ENCODE assay signal across 10 cellular contexts in the genomic region with DNA sequence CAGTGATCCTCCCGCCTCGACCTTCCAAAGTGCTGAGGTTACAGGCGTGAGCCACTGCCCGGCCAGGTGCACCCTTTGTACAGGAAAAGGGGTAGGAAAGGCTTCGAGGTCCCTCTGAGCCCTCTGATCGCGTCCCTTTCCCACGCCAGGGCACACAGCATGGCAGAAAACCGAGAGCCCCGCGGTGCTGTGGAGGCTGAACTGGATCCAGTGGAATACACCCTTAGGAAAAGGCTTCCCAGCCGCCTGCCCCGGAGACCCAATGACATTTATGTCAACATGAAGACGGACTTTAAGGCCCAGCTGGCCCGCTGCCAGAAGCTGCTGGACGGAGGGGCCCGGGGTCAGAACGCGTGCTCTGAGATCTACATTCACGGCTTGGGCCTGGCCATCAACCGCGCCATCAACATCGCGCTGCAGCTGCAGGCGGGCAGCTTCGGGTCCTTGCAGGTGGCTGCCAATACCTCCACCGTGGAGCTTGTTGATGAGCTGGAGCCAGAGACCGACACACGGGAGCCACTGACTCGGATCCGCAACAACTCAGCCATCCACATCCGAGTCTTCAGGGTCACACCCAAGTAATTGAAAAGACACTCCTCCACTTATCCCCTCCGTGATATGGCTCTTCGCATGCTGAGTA. TPM values are rescaled to one million over a fixed set of nuclear protein-coding genes. Genes with fewer than 3 reads are reported as not detected.
DNase-seq lines count a peak whose midpoint lies in the region; ATAC-seq and TF ChIP-seq lines count a peak whose summit lies in the region.
"Had no signal": no experiment of that assay in that cellular context is flagged by ENCODE, and none has a peak within 500 bp of the region (broad histone marks: within the 10 kb centered on the region; RNA-seq: fewer than 3 reads in every experiment).

No MANE protein-coding gene starts in this region.

- H3K4me1 Mint-ChIP-seq in GM23338, result peaks cover 9% of the 10 kb centered on the region
- peaks cover 14 to 19% (median 19%) of the 10 kb centered on the region in 3 donors for H3K4me1 Mint-ChIP-seq in T-cell

- no peaks in the 10 kb centered on the region for H3K9me3 Mint-ChIP-seq in GM23338
- no peaks in the 10 kb centered on the region for H3K9me3 Mint-ChIP-seq in T-cell

- H4K20me1 ChIP-seq in GM23338 (replicated peaks; ENCODE audit: insufficient read depth), result peaks cover 12% of the 10 kb centered on the region

- H2AFZ ChIP-seq in GM23338, result no peak overlapping the region

- peaks cover 8% of the 10 kb centered on the region for H3K36me3 ChIP-seq in GM23338 (ENCODE audit: insufficient read depth)
- H3K36me3 ChIP-seq in gastroesophageal sphincter, result peaks cover 0 to 23% of the 10 kb centered on the region in 2 donors
- H3K36me3 ChIP-seq in gastrocnemius medialis, result peaks cover 0 to 4% of the 10 kb centered on the region in 2 donors

- H3K9me3 ChIP-seq in gastroesophageal sphincter, result no peaks in the 10 kb centered on the region
- H3K9me3 ChIP-seq in gastrocnemius medialis, result no peaks in the 10 kb centered on the region

- peak overlapping the region; percentile 98 for H3K27ac Mint-ChIP-seq in GM23338
- peak overlapping the region; percentile 90 to 94 for H3K27ac Mint-ChIP-seq in T-cell

- TF ChIP-seq POLR2A in gastroesophageal sphincter (IDR thresholded peaks at IDR 0.05) (no peak), gastrocnemius medialis (IDR thresholded peaks at IDR 0.05) (no peak)

- H3K4me1 ChIP-seq in GM23338 (ENCODE audit: insufficient read depth) (no peaks in the 10 kb centered on the region; the same call in 1 of the 2 replicates), gastroesophageal sphincter (peaks cover 0 to 30% (median 13%) of the 10 kb centered on the region in 3 donors), gastrocnemius medialis (peaks cover 14 to 17% of the 10 kb centered on the region in 2 donors)

- H3K36me3 Mint-ChIP-seq in GM23338 (ENCODE audit: low read depth) (peaks cover 20% of the 10 kb centered on the region), T-cell (no peaks in the 10 kb centered on the region)

- H3K27me3 Mint-ChIP-seq in GM23338 (ENCODE audit: insufficient read depth, low read depth, poor library complexity) (peaks cover 4% of the 10 kb centered on the region), T-cell (no peaks in the 10 kb centered on the region)

- ATAC-seq in GM23338, result no peak
- ATAC-seq in T-cell (replicated peaks in 1 of 4), result no peak
- no peak for ATAC-seq in gastroesophageal sphincter
- ATAC-seq in gastrocnemius medialis, result no peak
- no peak for ATAC-seq in GM19328 (IDR thresholded peaks at IDR 0.05; ENCODE audit: unreplicated experiment)

- H3K4me3 Mint-ChIP-seq in GM23338 (peak overlapping the region; percentile 98), T-cell (peak overlapping the region; percentile 88 to 95 (median 92))

- 15% methylated on average over 9 of the region's 34 CpGs; no CpG with 5 or more reads in 1 of the 2 donors for WGBS in gastroesophageal sphincter (ENCODE audit: low coverage in 1 of 2), 2 donors

- peaks cover 17% of the 10 kb centered on the region; the same call in 1 of the 2 replicates for H3F3A ChIP-seq in GM23338 (replicated peaks; ENCODE audit: low read depth)

- CTCF ChIA-PET in T-cell (lab: Charles Lee), result interaction anchor here in 1 of 2 donors (1.7 kb wide), 1 partner anchor 94 kb away, joined by 13 read pairs; the partner anchor contains the start of gene MOSPD3

- intact Hi-C loops in gastrocnemius medialis (cut with DNase I; ENCODE audit: low total_unique reads), result loop anchor here (1.0 to 10.0 kb wide), 6 partner anchors 14 to 351 kb away; partner anchors contain the start of genes ACHE, GNB2, MOSPD3 and TSC22D4

- in situ Hi-C loops in gastrocnemius medialis (cut with MboI; ENCODE audit: low sequenced_read_pairs in 4 of 4), result loop anchor here (10.0 to 25.0 kb wide), 4 partner anchors 148 to 244 kb away; partner anchors contain the start of genes SLC12A9 (in 3 of the 4), TRIP6 (in 2 of the 4) and SPACDR (in 1 of the 4)

- TF ChIP-seq CTCF in GM23338 (conservative IDR thresholded peaks at IDR 0.05; ENCODE audit: low read depth in 2 of 2), result no peak
- TF ChIP-seq CTCF in gastroesophageal sphincter (IDR thresholded peaks at IDR 0.05), result no peak
- TF ChIP-seq CTCF in gastrocnemius medialis (IDR thresholded peaks at IDR 0.05 in 4 of 5, conservative IDR thresholded peaks at IDR 0.05 in 1 of 5), result no peak

- peak overlapping the region; percentile 87; the same call in 1 of the 2 replicates for H3K27ac ChIP-seq in GM23338 (ENCODE audit: low read depth)
- peak overlapping the region in 3 of 4 donors; percentile 90 to 98 (median 94) for H3K27ac ChIP-seq in gastroesophageal sphincter
- peak overlapping the region; percentile 92 to 98 (median 93) for H3K27ac ChIP-seq in gastrocnemius medialis

- POLR2A ChIA-PET in T-cell (lab: Charles Lee), result interaction anchor here in 1 of 2 donors (0.6 kb wide), 1 partner anchor 95 kb away, joined by 3 read pairs; the partner anchor contains the start of gene MOSPD3

- H3K27me3 ChIP-seq in GM23338 (ENCODE audit: insufficient read depth) (no peaks in the 10 kb centered on the region), gastroesophageal sphincter (no peaks in the 10 kb centered on the region), gastrocnemius medialis (no peaks in the 10 kb centered on the region)

- DNase-seq in GM23338 (ENCODE audit: low spot score), result peak; percentile 44
- DNase-seq in T-cell, result no peak
- DNase-seq in gastrocnemius medialis, result no peak
- DNase-seq in stimulated activated CD4-positive, alpha-beta T cell treated with anti-CD3 and anti-CD28 coated beads, Interleukin-15, amount 100 ng/mL, for 24 hours, result no peak
- no peak for DNase-seq in retina
- no peak for DNase-seq in activated CD4-positive, alpha-beta T cell treated with anti-CD3 and anti-CD28 coated beads for 1 hour
- DNase-seq: NCI-H2029 had no signal

- no peaks in the 10 kb centered on the region for H3K9me2 ChIP-seq in GM23338 (ENCODE audit: insufficient read depth)

- TF ChIP-seq EP300 in gastroesophageal sphincter (IDR thresholded peaks at IDR 0.05), result no peak

- H3K4me3 ChIP-seq in GM23338, result peak overlapping the region; percentile 98
- H3K4me3 ChIP-seq in gastroesophageal sphincter, result peak overlapping the region; percentile 56 to 90
- H3K4me3 ChIP-seq in gastrocnemius medialis, result peak overlapping the region; percentile 92 to 97 (median 96)

- H3K79me2 ChIP-seq in GM23338 (replicated peaks; ENCODE audit: insufficient read depth), result peaks cover 40% of the 10 kb centered on the region

- H3K4me2 ChIP-seq in GM23338, result peak overlapping the region; percentile 91

TF ChIP-seq in GM23338, 12 proteins besides CTCF, POLR2A, EP300 and RAD21 (continues in another document):
- TF ChIP-seq STAT1 (IDR thresholded peaks at IDR 0.05; ENCODE audit: unreplicated experiment) (no peak), NANOG (IDR thresholded peaks at IDR 0.05; ENCODE audit: borderline replicate concordance) (no peak), CREB1 (CRISPR knock-in tag; IDR thresholded peaks at IDR 0.05; ENCODE audit: low read depth) (no peak)
- TF ChIP-seq, protein P1, sequence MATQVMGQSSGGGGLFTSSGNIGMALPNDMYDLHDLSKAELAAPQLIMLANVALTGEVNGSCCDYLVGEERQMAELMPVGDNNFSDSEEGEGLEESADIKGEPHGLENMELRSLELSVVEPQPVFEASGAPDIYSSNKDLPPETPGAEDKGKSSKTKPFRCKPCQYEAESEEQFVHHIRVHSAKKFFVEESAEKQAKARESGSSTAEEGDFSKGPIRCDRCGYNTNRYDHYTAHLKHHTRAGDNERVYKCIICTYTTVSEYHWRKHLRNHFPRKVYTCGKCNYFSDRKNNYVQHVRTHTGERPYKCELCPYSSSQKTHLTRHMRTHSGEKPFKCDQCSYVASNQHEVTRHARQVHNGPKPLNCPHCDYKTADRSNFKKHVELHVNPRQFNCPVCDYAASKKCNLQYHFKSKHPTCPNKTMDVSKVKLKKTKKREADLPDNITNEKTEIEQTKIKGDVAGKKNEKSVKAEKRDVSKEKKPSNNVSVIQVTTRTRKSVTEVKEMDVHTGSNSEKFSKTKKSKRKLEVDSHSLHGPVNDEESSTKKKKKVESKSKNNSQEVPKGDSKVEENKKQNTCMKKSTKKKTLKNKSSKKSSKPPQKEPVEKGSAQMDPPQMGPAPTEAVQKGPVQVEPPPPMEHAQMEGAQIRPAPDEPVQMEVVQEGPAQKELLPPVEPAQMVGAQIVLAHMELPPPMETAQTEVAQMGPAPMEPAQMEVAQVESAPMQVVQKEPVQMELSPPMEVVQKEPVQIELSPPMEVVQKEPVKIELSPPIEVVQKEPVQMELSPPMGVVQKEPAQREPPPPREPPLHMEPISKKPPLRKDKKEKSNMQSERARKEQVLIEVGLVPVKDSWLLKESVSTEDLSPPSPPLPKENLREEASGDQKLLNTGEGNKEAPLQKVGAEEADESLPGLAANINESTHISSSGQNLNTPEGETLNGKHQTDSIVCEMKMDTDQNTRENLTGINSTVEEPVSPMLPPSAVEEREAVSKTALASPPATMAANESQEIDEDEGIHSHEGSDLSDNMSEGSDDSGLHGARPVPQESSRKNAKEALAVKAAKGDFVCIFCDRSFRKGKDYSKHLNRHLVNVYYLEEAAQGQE (IDR thresholded peaks at IDR 0.05; ENCODE audit: unreplicated experiment), result no peak

RNA-seq across cellular contexts. Expression of gene POP7, which starts 0.9 kb away (rescaled TPM):
- 87.3 and 110 TPM in 2 replicates for total RNA-seq in GM23338 (2014; rRNA removed; shearing (Covaris generic))
- polyA plus RNA-seq in GM23338 (2016; fragmentation: Nextera tagmentation; extraction: Ambion mirVana), result 216 and 219 TPM in 2 replicates
- total RNA-seq in T-cell (10 to 100 TPM in 3 of 5 donors, 1 to 10 TPM in 2; 8.3 to 18.1 (median 17.8) TPM), gastroesophageal sphincter (10 to 100 TPM; 31.4 to 40.6 (median 33.2) TPM), gastrocnemius medialis (10 to 100 TPM; 39.8 to 76.3 (median 63.0) TPM)

RNA-seq across cellular contexts. Expression of gene GIGYF1, which starts 12.7 kb away (rescaled TPM):
- 50.6 and 69.8 TPM in 2 replicates for total RNA-seq in GM23338 (2014; rRNA removed; shearing (Covaris generic))
- 40.0 and 40.4 TPM in 2 replicates for polyA plus RNA-seq in GM23338 (2016; fragmentation: Nextera tagmentation; extraction: Ambion mirVana)
- total RNA-seq in T-cell, result 100 to 1,000 TPM in 3 of 5 donors, 10 to 100 TPM in 2; 87.7 to 161 (median 124) TPM
- total RNA-seq in gastroesophageal sphincter, result 10 to 100 TPM; 20.4 to 43.3 (median 31.0) TPM
- 10 to 100 TPM; 16.4 to 21.1 (median 16.6) TPM for total RNA-seq in gastrocnemius medialis

RNA-seq across cellular contexts. Expression of gene EPO, which starts 13.5 kb away (rescaled TPM):
- total RNA-seq in GM23338 (2014; rRNA removed; shearing (Covaris generic)), result 0.89 TPM in 1 of 2 replicates, not detected in the other
- polyA plus RNA-seq in GM23338 (2016; fragmentation: Nextera tagmentation; extraction: Ambion mirVana), result 0.97 and 1.0 TPM in 2 replicates
- total RNA-seq in T-cell (not detected), gastroesophageal sphincter (not detected), gastrocnemius medialis (not detected)
- total RNA-seq: mesenteric fat pad had no signal

RNA-seq across cellular contexts. Expression of gene ZAN, which starts 26.6 kb away (rescaled TPM):
- total RNA-seq in GM23338 (2014; rRNA removed; shearing (Covaris generic)), result 0.03 TPM in 1 of 2 replicates, not detected in the other
- 0.07 TPM in 1 of 2 replicates, not detected in the other for polyA plus RNA-seq in GM23338 (2016; fragmentation: Nextera tagmentation; extraction: Ambion mirVana)
- not detected for total RNA-seq in T-cell
- total RNA-seq in gastroesophageal sphincter, result not detected
- not detected for total RNA-seq in gastrocnemius medialis
- total RNA-seq: mesenteric fat pad had no signal

RNA-seq across cellular contexts. Expression of gene GNB2, which starts 33.3 kb away (rescaled TPM):
- 153 and 156 TPM in 2 replicates for total RNA-seq in GM23338 (2014; rRNA removed; shearing (Covaris generic))
- polyA plus RNA-seq in GM23338 (2016; fragmentation: Nextera tagmentation; extraction: Ambion mirVana), result 112 and 113 TPM in 2 replicates
- total RNA-seq in T-cell, result 100 to 1,000 TPM; 101 to 175 (median 153) TPM
- total RNA-seq in gastroesophageal sphincter, result 100 to 1,000 TPM; 124 to 217 (median 162) TPM
- total RNA-seq in gastrocnemius medialis, result 100 to 1,000 TPM; 108 to 163 (median 129) TPM
